ENCODE assay signal across 24 cellular contexts in the genomic region with DNA sequence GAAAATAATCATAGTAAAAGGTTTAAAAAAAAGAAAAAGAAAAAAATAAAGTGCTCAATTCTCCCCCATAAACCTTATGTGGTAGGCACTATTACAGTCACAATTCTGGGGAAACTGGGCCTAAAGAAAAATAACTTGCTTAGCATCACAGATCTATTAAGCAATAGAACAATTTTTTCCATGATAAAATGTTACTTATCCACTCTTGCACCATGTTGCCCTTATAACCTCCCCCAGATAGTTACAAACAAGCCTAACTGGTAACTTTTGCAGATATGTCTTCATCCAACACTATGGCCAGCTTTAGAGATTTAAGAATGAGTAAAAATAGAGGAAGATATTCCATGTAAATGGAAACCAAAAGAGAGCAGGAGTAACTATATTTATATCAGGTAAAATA.
A peak's percentile ranks its signal among the peaks of the same experiment; 100 is the strongest.
DNase-seq lines count a peak whose midpoint lies in the region; ATAC-seq, FAIRE-seq and TF ChIP-seq lines count a peak whose summit lies in the region.
"Had no signal": no experiment of that assay in that cellular context is flagged by ENCODE, and none has a peak within 500 bp of the region (broad histone marks: within the 10 kb centered on the region; RNA-seq: fewer than 3 reads in every experiment).

No MANE protein-coding gene starts in this region.

- H3K27me3 Mint-ChIP-seq in T-helper 2 cell treated with Interferon-gamma antibody and Interleukin-4, amounts not matched to agents 5 μg/mL and 100 μg/mL, for 36 hours (ENCODE audit: low read depth): no peaks in the 10 kb centered on the region
- H3K27me3 Mint-ChIP-seq: CD4-positive, alpha-beta memory T cell had no signal

- TF ChIP-seq RAD21 in liver (IDR thresholded peaks at IDR 0.05) (peak; percentile 7 to 32), HepG2 (CRISPR knock-in tag; IDR thresholded peaks at IDR 0.05) (no peak)

- H3K4me1 ChIP-seq in liver (ENCODE audit: control insufficient read depth in 4 of 4, insufficient read depth in 4 of 4, low read length in 3 of 4): peaks cover 0 to 11% (median 2%) of the 10 kb centered on the region in 4 donors
- no peaks in the 10 kb centered on the region; the same call in 1 of the 2 replicates for H3K4me1 ChIP-seq in HepG2 (ENCODE audit: insufficient read depth, low read length)
- H3K4me1 ChIP-seq: BE2C, HAP-1 had no signal

- no peak overlapping the region for H3K4me3 Mint-ChIP-seq in T-helper 2 cell treated with Interferon-gamma antibody and Interleukin-4, amounts not matched to agents 5 μg/mL and 100 μg/mL, for 36 hours
- H3K4me3 Mint-ChIP-seq: CD14-positive monocyte; CD4-positive, alpha-beta memory T cell; HFFc6 had no signal

- no peaks in the 10 kb centered on the region for H3K9me3 ChIP-seq in liver (ENCODE audit: control insufficient read depth in 4 of 4, low read length in 3 of 4)
- peaks cover 12% of the 10 kb centered on the region for H3K9me3 ChIP-seq in HepG2 (ENCODE audit: low read length)
- H3K9me3 ChIP-seq: HAP-1 had no signal

- no TSS peak for BruUV-seq in HepG2 (replicated peaks; lab: Mats Ljungman, UMichigan)

- POLR2A ChIA-PET in HepG2 (lab: Yijun Ruan, JAX): no interaction called here
- POLR2A ChIA-PET in RWPE1 (lab: Yijun Ruan, JAX; ENCODE audit: low non-redundant PET): no interaction called here

- H3K9me3 Mint-ChIP-seq in T-helper 2 cell treated with Interferon-gamma antibody and Interleukin-4, amounts not matched to agents 5 μg/mL and 100 μg/mL, for 36 hours: peaks cover 43% of the 10 kb centered on the region

- DNase-seq in HepG2 (ENCODE audit: low spot score): no peak
- DNase-seq in amniotic epithelial cell (ENCODE audit: low read depth): peak; percentile 74
- no peak for DNase-seq in sciatic nerve (ENCODE audit: low spot score)
- DNase-seq in NCI-H226: no peak
- DNase-seq in RWPE1 (ENCODE audit: low spot score): no peak
- DNase-seq in T-helper 2 cell treated with Interferon-gamma antibody and Interleukin-4, amounts not matched to agents 5 μg/mL and 100 μg/mL, for 36 hours (ENCODE audit: low spot score): no peak
- DNase-seq: 8988T; ACHN; AML-193; BE2C; CD4-positive, alpha-beta memory T cell; COR-L47; DMS153; DND-41; GOT3; HFFc6 had no signal

- H3K4me3 ChIP-seq in liver (ENCODE audit: low read depth in 1 of 3, low read length in 3 of 3) (no peak overlapping the region), HepG2 (replicated peaks in 1 of 3; ENCODE audit: insufficient read depth in 1 of 3, low read depth in 2 of 3, low read length in 3 of 3) (no peak overlapping the region)
- H3K4me3 ChIP-seq: A549; BLaER1 treated with 17β-estradiol and CSF1 and Interleukin-3, amounts not matched to agents 10 nM and 100 nM; HAP-1 had no signal

- H3K36me3 ChIP-seq in liver (ENCODE audit: control insufficient read depth in 4 of 4, insufficient read depth in 3 of 4, low read depth in 1 of 4, low read length in 3 of 4) (no peaks in the 10 kb centered on the region), HepG2 (replicated peaks in 1 of 2; ENCODE audit: control insufficient read depth in 1 of 2, insufficient read depth in 2 of 2, low read length in 2 of 2) (no peaks in the 10 kb centered on the region)
- H3K36me3 ChIP-seq: BE2C; BLaER1 treated with 17β-estradiol and CSF1 and Interleukin-3, amounts not matched to agents 10 nM and 100 nM; HAP-1 had no signal

- H3K27me3 ChIP-seq in liver (ENCODE audit: control insufficient read depth in 4 of 4, insufficient read depth in 4 of 4, low read length in 3 of 4): no peaks in the 10 kb centered on the region
- H3K27me3 ChIP-seq in HepG2 (ENCODE audit: control insufficient read depth in 1 of 2, insufficient read depth in 2 of 2, low read length in 2 of 2): no peaks in the 10 kb centered on the region
- H3K27me3 ChIP-seq: BE2C; BLaER1 treated with 17β-estradiol and CSF1 and Interleukin-3, amounts not matched to agents 10 nM and 100 nM had no signal

- intact Hi-C loops in HepG2 (cut with micrococcal nuclease; ENCODE audit: unreplicated experiment): no loop called here
- intact Hi-C loops in sciatic nerve (cut with DNase I): no loop called here

- TF ChIP-seq EP300 in HepG2 (IDR thresholded peaks at IDR 0.05; ENCODE audit: low read depth in 2 of 2, low read length in 2 of 2): no peak
- no peak for TF ChIP-seq EP300 in HepG2 (CRISPR knock-in tag; IDR thresholded peaks at IDR 0.05; ENCODE audit: borderline replicate concordance)

- no peak overlapping the region for H3K9ac ChIP-seq in liver (ENCODE audit: low read depth in 1 of 2, low read length in 2 of 2)
- no peak overlapping the region for H3K9ac ChIP-seq in HepG2 (ENCODE audit: insufficient read depth, low read depth, low read length)
- H3K9ac ChIP-seq: BLaER1 treated with 17β-estradiol and CSF1 and Interleukin-3, amounts not matched to agents 10 nM and 100 nM had no signal

- no peak for FAIRE-seq in HepG2 (lab: Jason Lieb, UNC)
- FAIRE-seq: G401.6, GM12892, H54 had no signal

- H3K4me2 ChIP-seq in HepG2 (ENCODE audit: low read depth, low read length): no peak overlapping the region
- H3K4me2 ChIP-seq: A549; BLaER1 treated with 17β-estradiol and CSF1 and Interleukin-3, amounts not matched to agents 10 nM and 100 nM had no signal

- H3K27ac ChIP-seq in liver (ENCODE audit: low read depth in 1 of 2, low read length in 2 of 2) (no peak overlapping the region), HepG2 (ENCODE audit: extremely low read length, insufficient read depth, low read length) (no peak overlapping the region), RWPE1 (no peak overlapping the region)
- H3K27ac ChIP-seq: A549; BLaER1 treated with 17β-estradiol and CSF1 and Interleukin-3, amounts not matched to agents 10 nM and 100 nM had no signal

- no peak for TF ChIP-seq CTCF in liver (IDR thresholded peaks at IDR 0.05; ENCODE audit: low read depth, low read length, missing input control)
- TF ChIP-seq CTCF in HepG2 (CRISPR knock-in tag; IDR thresholded peaks at IDR 0.05): no peak
- TF ChIP-seq CTCF in RWPE1 (conservative IDR thresholded peaks at IDR 0.05; ENCODE audit: low read depth): no peak

- ATAC-seq in HepG2 (no peak), sciatic nerve (peak; percentile 57)
- ATAC-seq: A549 had no signal

- no peaks in the 10 kb centered on the region for H4K20me1 ChIP-seq in HepG2 (ENCODE audit: insufficient read depth, low read length)
- H4K20me1 ChIP-seq: BLaER1 treated with 17β-estradiol and CSF1 and Interleukin-3, amounts not matched to agents 10 nM and 100 nM had no signal

- in situ Hi-C loops in HepG2 (cut with HindIII; ENCODE audit: extremely low pct_ligation_motif_present, low pct_unique_long_range_greater_than_20kb): no loop called here

- no peak for TF ChIP-seq POLR2A in HepG2 (IDR thresholded peaks at IDR 0.05; ENCODE audit: insufficient read depth in 1 of 2, low read depth in 2 of 2, low read length in 2 of 2)

- H3K79me2 ChIP-seq in HepG2 (ENCODE audit: insufficient read depth, low read length): no peaks in the 10 kb centered on the region

- CTCF ChIA-PET in HepG2 (lab: Yijun Ruan, JAX; ENCODE audit: low intra/inter-chr PET ratio, low total read pairs) (no interaction called here), RWPE1 (lab: Yijun Ruan, JAX) (interaction anchor here (0.6 kb wide), 1 partner anchor 82 kb away, joined by 5 read pairs; no protein-coding TSS in a partner anchor)

- peaks cover 30% of the 10 kb centered on the region for H3K4me1 Mint-ChIP-seq in T-helper 2 cell treated with Interferon-gamma antibody and Interleukin-4, amounts not matched to agents 5 μg/mL and 100 μg/mL, for 36 hours (ENCODE audit: low read depth)
- H3K4me1 Mint-ChIP-seq: CD4-positive, alpha-beta memory T cell had no signal

- H3K27ac Mint-ChIP-seq in T-helper 2 cell treated with Interferon-gamma antibody and Interleukin-4, amounts not matched to agents 5 μg/mL and 100 μg/mL, for 36 hours: no peak overlapping the region
- H3K27ac Mint-ChIP-seq: CD14-positive monocyte; CD4-positive, alpha-beta memory T cell; HFFc6 had no signal

- H3K36me3 Mint-ChIP-seq in T-helper 2 cell treated with Interferon-gamma antibody and Interleukin-4, amounts not matched to agents 5 μg/mL and 100 μg/mL, for 36 hours (ENCODE audit: low read depth): peaks cover 39% of the 10 kb centered on the region

- no peak overlapping the region for H2AFZ ChIP-seq in HepG2 (ENCODE audit: low read length)

TF ChIP-seq in liver, 16 proteins besides CTCF, POLR2A, EP300 and RAD21:
- TF ChIP-seq SP1 (IDR thresholded peaks at IDR 0.05) (peak; percentile 56), FOXA2 (IDR thresholded peaks at IDR 0.05) (no peak), RXRA (IDR thresholded peaks at IDR 0.05) (peak; percentile 25 to 57), HNF4A (conservative IDR thresholded peaks at IDR 0.05) (peak; percentile 30 to 61)

TF ChIP-seq in HepG2, 621 proteins besides CTCF, POLR2A, EP300 and RAD21 (continues in another document):
- TF ChIP-seq, protein P1, sequence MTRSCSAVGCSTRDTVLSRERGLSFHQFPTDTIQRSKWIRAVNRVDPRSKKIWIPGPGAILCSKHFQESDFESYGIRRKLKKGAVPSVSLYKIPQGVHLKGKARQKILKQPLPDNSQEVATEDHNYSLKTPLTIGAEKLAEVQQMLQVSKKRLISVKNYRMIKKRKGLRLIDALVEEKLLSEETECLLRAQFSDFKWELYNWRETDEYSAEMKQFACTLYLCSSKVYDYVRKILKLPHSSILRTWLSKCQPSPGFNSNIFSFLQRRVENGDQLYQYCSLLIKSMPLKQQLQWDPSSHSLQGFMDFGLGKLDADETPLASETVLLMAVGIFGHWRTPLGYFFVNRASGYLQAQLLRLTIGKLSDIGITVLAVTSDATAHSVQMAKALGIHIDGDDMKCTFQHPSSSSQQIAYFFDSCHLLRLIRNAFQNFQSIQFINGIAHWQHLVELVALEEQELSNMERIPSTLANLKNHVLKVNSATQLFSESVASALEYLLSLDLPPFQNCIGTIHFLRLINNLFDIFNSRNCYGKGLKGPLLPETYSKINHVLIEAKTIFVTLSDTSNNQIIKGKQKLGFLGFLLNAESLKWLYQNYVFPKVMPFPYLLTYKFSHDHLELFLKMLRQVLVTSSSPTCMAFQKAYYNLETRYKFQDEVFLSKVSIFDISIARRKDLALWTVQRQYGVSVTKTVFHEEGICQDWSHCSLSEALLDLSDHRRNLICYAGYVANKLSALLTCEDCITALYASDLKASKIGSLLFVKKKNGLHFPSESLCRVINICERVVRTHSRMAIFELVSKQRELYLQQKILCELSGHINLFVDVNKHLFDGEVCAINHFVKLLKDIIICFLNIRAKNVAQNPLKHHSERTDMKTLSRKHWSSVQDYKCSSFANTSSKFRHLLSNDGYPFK (CRISPR knock-in tag; IDR thresholded peaks at IDR 0.05; ENCODE audit: borderline replicate concordance): no peak
- TF ChIP-seq ZNF224 (CRISPR knock-in tag; IDR thresholded peaks at IDR 0.05) (no peak), MEIS2 (CRISPR knock-in tag; IDR thresholded peaks at IDR 0.05) (no peak)
